11 cellular contexts compared by ENCODE assay signal in the genomic region with DNA sequence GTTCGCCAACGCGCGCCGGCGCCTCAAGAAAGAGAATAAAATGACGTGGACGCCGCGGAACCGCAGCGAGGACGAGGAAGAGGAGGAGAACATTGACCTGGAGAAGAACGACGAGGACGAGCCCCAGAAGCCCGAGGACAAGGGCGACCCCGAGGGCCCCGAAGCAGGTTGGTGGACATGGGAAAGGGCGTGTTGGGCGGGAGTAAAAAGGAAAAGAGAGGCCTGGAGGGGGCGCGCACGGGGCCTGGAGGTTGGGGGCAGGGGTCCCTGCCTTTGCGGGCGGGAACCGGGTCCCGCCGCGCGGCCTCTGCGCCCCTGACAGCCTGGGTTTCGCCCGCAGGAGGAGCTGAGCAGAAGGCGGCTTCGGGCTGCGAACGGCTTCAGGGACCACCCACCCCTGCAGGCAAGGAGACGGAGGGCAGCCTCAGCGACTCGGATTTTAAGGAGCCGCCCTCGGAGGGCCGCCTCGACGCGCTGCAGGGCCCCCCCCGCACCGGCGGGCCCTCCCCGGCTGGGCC. TPM values are rescaled to one million over a fixed set of nuclear protein-coding genes. Genes with fewer than 3 reads are reported as not detected.
DNase-seq lines count a peak whose midpoint lies in the region; ATAC-seq and TF ChIP-seq lines count a peak whose summit lies in the region.
"Had no signal": no experiment of that assay in that cellular context is flagged by ENCODE, and none has a peak within 500 bp of the region (broad histone marks: within the 10 kb centered on the region; RNA-seq: fewer than 3 reads in every experiment).

No MANE protein-coding gene starts in this region.

- CTCF ChIA-PET in RWPE1 (lab: Yijun Ruan, JAX), result no interaction called here

- TF ChIP-seq CTCF in astrocyte of the spinal cord (IDR thresholded peaks at IDR 0.05; ENCODE audit: low read depth, low read length) (peak; percentile 26), RWPE1 (conservative IDR thresholded peaks at IDR 0.05; ENCODE audit: low read depth) (no peak)

- no peak for ATAC-seq in activated naive CD8-positive, alpha-beta T cell treated with anti-CD3 and anti-CD28 coated beads, Interleukin-2, amount 50 U/mL, for 24 hours
- no peak for ATAC-seq in GM18907 (IDR thresholded peaks at IDR 0.05; ENCODE audit: unreplicated experiment)

- peaks cover 42% of the 10 kb centered on the region for H3K27me3 Mint-ChIP-seq in activated naive CD8-positive, alpha-beta T cell
- peaks cover 77% of the 10 kb centered on the region for H3K27me3 Mint-ChIP-seq in activated naive CD8-positive, alpha-beta T cell treated with anti-CD3 and anti-CD28 coated beads, Interleukin-2, amount 50 U/mL, for 24 hours

- peak overlapping the region; percentile 38 for H3K4me3 Mint-ChIP-seq in activated naive CD8-positive, alpha-beta T cell
- no peak overlapping the region for H3K4me3 Mint-ChIP-seq in activated naive CD8-positive, alpha-beta T cell treated with anti-CD3 and anti-CD28 coated beads, Interleukin-2, amount 50 U/mL, for 24 hours

- H3K9me3 Mint-ChIP-seq in activated naive CD8-positive, alpha-beta T cell (ENCODE audit: low read depth), result no peaks in the 10 kb centered on the region
- no peaks in the 10 kb centered on the region for H3K9me3 Mint-ChIP-seq in activated naive CD8-positive, alpha-beta T cell treated with anti-CD3 and anti-CD28 coated beads, Interleukin-2, amount 50 U/mL, for 24 hours

- peaks cover under 1% of the 10 kb centered on the region for H3K36me3 Mint-ChIP-seq in activated naive CD8-positive, alpha-beta T cell
- H3K36me3 Mint-ChIP-seq in activated naive CD8-positive, alpha-beta T cell treated with anti-CD3 and anti-CD28 coated beads, Interleukin-2, amount 50 U/mL, for 24 hours (ENCODE audit: low read depth), result peaks cover 4% of the 10 kb centered on the region

- peak overlapping the region; percentile 73 for H3K4me3 ChIP-seq in astrocyte of the spinal cord (ENCODE audit: low read depth, low read length)
- H3K4me3 ChIP-seq in thymus (ENCODE audit: low read length), result peak overlapping the region; percentile 55
- H3K4me3 ChIP-seq: sigmoid colon had no signal

- peaks cover 1% of the 10 kb centered on the region for H3K9me3 ChIP-seq in thymus (ENCODE audit: control insufficient read depth)
- H3K9me3 ChIP-seq: sigmoid colon had no signal

- H3K27ac ChIP-seq in thymus (ENCODE audit: low read depth) (no peak overlapping the region), RWPE1 (no peak overlapping the region)
- H3K27ac ChIP-seq: sigmoid colon had no signal

- peaks cover 65% of the 10 kb centered on the region for H3K27me3 ChIP-seq in thymus (ENCODE audit: control insufficient read depth, insufficient read depth)

- in situ Hi-C loops in astrocyte of the spinal cord (cut with HindIII; ENCODE audit: low sequenced_read_pairs), result loop anchor here (25.0 kb wide), 1 partner anchor 645 kb away; a partner anchor contains a TSS

- peaks cover 42% of the 10 kb centered on the region for H3K4me1 Mint-ChIP-seq in activated naive CD8-positive, alpha-beta T cell (ENCODE audit: low read depth)
- H3K4me1 Mint-ChIP-seq in activated naive CD8-positive, alpha-beta T cell treated with anti-CD3 and anti-CD28 coated beads, Interleukin-2, amount 50 U/mL, for 24 hours, result peaks cover 37% of the 10 kb centered on the region

- POLR2A ChIA-PET in RWPE1 (lab: Yijun Ruan, JAX; ENCODE audit: low non-redundant PET), result no interaction called here

- peaks cover 36% of the 10 kb centered on the region for H3K4me1 ChIP-seq in thymus (ENCODE audit: control insufficient read depth, insufficient read depth, low read length)

- DNase-seq in activated naive CD8-positive, alpha-beta T cell treated with anti-CD3 and anti-CD28 coated beads, Interleukin-2, amount 50 U/mL, for 24 hours, result no peak
- peak; percentile 26 for DNase-seq in astrocyte of the spinal cord (ENCODE audit: low read depth, low spot score)
- DNase-seq in kidney tubule cell (ENCODE audit: low spot score), result peak; percentile 9
- DNase-seq in RWPE1 (ENCODE audit: low spot score), result no peak
- DNase-seq in NCI-H128 (lab: John Stamatoyannopoulos, UW; ENCODE audit: unreplicated experiment), result no peak
- DNase-seq: activated naive CD4-positive, alpha-beta T cell treated with Interleukin-2 at 50 U/mL for 16 hours; NCI-H1105; sigmoid colon had no signal

- no peaks in the 10 kb centered on the region for H3K36me3 ChIP-seq in thymus (ENCODE audit: control insufficient read depth, insufficient read depth)
- H3K36me3 ChIP-seq: sigmoid colon had no signal

- WGBS in thymus, result 6% methylated on average over 52 of the region's 52 CpGs

- no peak overlapping the region for H3K27ac Mint-ChIP-seq in activated naive CD8-positive, alpha-beta T cell
- H3K27ac Mint-ChIP-seq in activated naive CD8-positive, alpha-beta T cell treated with anti-CD3 and anti-CD28 coated beads, Interleukin-2, amount 50 U/mL, for 24 hours, result no peak overlapping the region

RNA-seq across cellular contexts. Expression of a gene that starts 2.1 kb away (rescaled TPM):
- polyA plus RNA-seq in thymus, result 0.87 TPM
- polyA plus RNA-seq: sigmoid colon had no signal

Comparison
In these comparisons a context has a peak if more than half of its experiments do, and no peak if none do; other contexts are left out.
1. DNase-seq: peak in astrocyte of the spinal cord (single experiment) and kidney tubule cell (single experiment); none in activated naive CD8-positive, alpha-beta T cell treated with anti-CD3 and anti-CD28 coated beads, Interleukin-2, amount 50 U/mL, for 24 hours (single experiment), RWPE1 (single experiment) and NCI-H128 (single experiment).